Comparison of ENCODE assay signal across 8 cellular contexts in genomic region chr17:82698974-82699442, GRCh38. TPM values are rescaled to one million over a fixed set of nuclear protein-coding genes. Genes with fewer than 3 reads are reported as not detected.
DNase-seq lines count a peak whose midpoint lies in the region; ATAC-seq and TF ChIP-seq lines count a peak whose summit lies in the region.

No MANE protein-coding gene starts in this region.

- H3K9me3 ChIP-seq in mesodermal cell (ENCODE audit: control insufficient read depth, low read length) = peaks cover 14% of the 10 kb centered on the region

- WGBS in mesodermal cell (ENCODE audit: insufficient coverage in 2 of 2), 2 experiments = 11 to 16% methylated on average over 37 to 45 of the region's 45 CpGs

- ATAC-seq in GM18505 (IDR thresholded peaks at IDR 0.05; ENCODE audit: unreplicated experiment) (peak; percentile 26), HG03139 (IDR thresholded peaks at IDR 0.05; ENCODE audit: unreplicated experiment) (peak; percentile 8), HG03442 (IDR thresholded peaks at IDR 0.05; ENCODE audit: unreplicated experiment) (no peak), HG03460 (IDR thresholded peaks at IDR 0.05; ENCODE audit: unreplicated experiment) (no peak)

- TF ChIP-seq POLR2A in GM18505 (IDR thresholded peaks at IDR 0.05; ENCODE audit: borderline replicate concordance, extremely low read depth, insufficient read depth, insufficient read length) = no peak

- no peaks in the 10 kb centered on the region for H3K4me1 ChIP-seq in mesodermal cell (ENCODE audit: control insufficient read depth, insufficient read depth, low read length, poor library complexity, severe bottlenecking)

- no peak for TF ChIP-seq CTCF in astrocyte of the spinal cord (IDR thresholded peaks at IDR 0.05; ENCODE audit: low read depth, low read length)

- H3K4me3 ChIP-seq in astrocyte of the spinal cord (ENCODE audit: low read depth, low read length) = peak overlapping the region; percentile 49
- peak overlapping the region; percentile 48 for H3K4me3 ChIP-seq in mesodermal cell (ENCODE audit: extremely low read depth, insufficient read depth, low read length, poor library complexity, severe bottlenecking)

- no peak overlapping the region for H3K27ac ChIP-seq in mesodermal cell (ENCODE audit: low read depth, low read length, severe bottlenecking)

- in situ Hi-C loops in astrocyte of the spinal cord (cut with HindIII; ENCODE audit: low sequenced_read_pairs) = no loop called here

- DNase-seq in astrocyte of the spinal cord (ENCODE audit: low read depth, low spot score) = no peak
- DNase-seq in DMS79 treated with DMSO at 0.1 percent for 48 hours (lab: John Stamatoyannopoulos, UW) = no peak
- no peak for DNase-seq in A172 (ENCODE audit: low spot score)

- no peaks in the 10 kb centered on the region for H3K36me3 ChIP-seq in mesodermal cell (ENCODE audit: control insufficient read depth, insufficient read depth, low read length)

RNA-seq across cellular contexts. Expression of gene RAB40B, which starts 0.5 kb away (rescaled TPM):
- polyA plus RNA-seq in mesodermal cell (2013, experiment 1 of 2) = 7.7 TPM
- 7.4 TPM for polyA plus RNA-seq in mesodermal cell (2013, experiment 2 of 2)
- total RNA-seq in A172 (2014; rRNA removed; shearing (Covaris generic)) = 9.9 and 15.0 TPM in 2 replicates

RNA-seq across cellular contexts. Expression of gene FN3KRP, which starts 17.5 kb away (rescaled TPM):
- polyA plus RNA-seq in mesodermal cell (2013, experiment 1 of 2) = 25.7 TPM
- 22.1 TPM for polyA plus RNA-seq in mesodermal cell (2013, experiment 2 of 2)
- total RNA-seq in A172 (2014; rRNA removed; shearing (Covaris generic)) = 50.0 and 54.4 TPM in 2 replicates

RNA-seq across cellular contexts. Expression of gene FN3K, which starts 36.4 kb away (rescaled TPM):
- 7.8 TPM for polyA plus RNA-seq in mesodermal cell (2013, experiment 1 of 2)
- 8.2 TPM for polyA plus RNA-seq in mesodermal cell (2013, experiment 2 of 2)
- 2.1 and 2.9 TPM in 2 replicates for total RNA-seq in A172 (2014; rRNA removed; shearing (Covaris generic))

RNA-seq across cellular contexts. Expression of gene WDR45B, which starts 50.8 kb away (rescaled TPM):
- 91.2 TPM for polyA plus RNA-seq in mesodermal cell (2013, experiment 1 of 2)
- polyA plus RNA-seq in mesodermal cell (2013, experiment 2 of 2) = 69.4 TPM
- 90.3 and 96.0 TPM in 2 replicates for total RNA-seq in A172 (2014; rRNA removed; shearing (Covaris generic))

RNA-seq across cellular contexts. Expression of gene TBCD, which starts 52.9 kb away (rescaled TPM):
- polyA plus RNA-seq in mesodermal cell (2013, experiment 1 of 2) = 70.6 TPM
- 60.4 TPM for polyA plus RNA-seq in mesodermal cell (2013, experiment 2 of 2)
- 29.8 and 38.7 TPM in 2 replicates for total RNA-seq in A172 (2014; rRNA removed; shearing (Covaris generic))

Comparison
In these comparisons a context has a peak if more than half of its experiments do, and no peak if none do; other contexts are left out.
1. ATAC-seq: peak in GM18505 (single experiment) and HG03139 (single experiment); none in HG03442 (single experiment) and HG03460 (single experiment).